Comparison of ENCODE assay signal across 8 cellular contexts in the genomic region with DNA sequence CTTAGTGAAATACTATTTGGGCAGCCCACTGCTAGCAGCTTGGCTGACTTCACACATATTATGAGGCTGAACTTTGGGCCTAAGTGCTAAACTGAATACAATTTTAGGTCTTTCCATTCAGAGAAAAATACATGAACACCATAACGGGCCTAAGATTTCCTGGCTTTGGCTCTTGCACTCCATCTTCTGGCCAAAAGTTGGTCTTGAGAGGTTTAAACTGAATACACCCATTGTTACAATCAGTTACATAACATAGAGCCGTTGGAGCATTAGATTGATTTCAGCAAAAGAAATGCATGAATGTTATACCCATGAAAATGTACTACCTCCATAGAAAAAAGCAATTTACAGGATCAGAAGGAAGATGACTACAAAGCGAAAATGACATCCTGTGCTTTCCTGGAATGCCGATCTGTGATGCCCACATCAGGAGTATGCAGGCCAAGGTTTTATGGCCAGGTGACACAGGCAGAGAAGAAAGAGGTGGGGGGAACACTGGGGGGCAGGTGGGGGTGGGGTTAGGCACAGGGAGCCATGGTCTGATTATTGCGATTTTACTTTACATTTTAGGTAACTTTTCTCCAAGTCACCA. TPM values are rescaled to one million over a fixed set of nuclear protein-coding genes. Genes with fewer than 3 reads are reported as not detected.
DNase-seq lines count a peak whose midpoint lies in the region; ATAC-seq and TF ChIP-seq lines count a peak whose summit lies in the region.

No MANE protein-coding gene starts in this region.

- no peaks in the 10 kb centered on the region for H3K9me3 ChIP-seq in parathyroid adenoma (ENCODE audit: control insufficient read depth, low read length)

- DNase-seq in AG09309 (ENCODE audit: low read depth) (peak; percentile 23), GM12865 (ENCODE audit: low read depth) (peak; percentile 32), NCI-H226 (peak; percentile 19), fibroblast of the conjunctiva (ENCODE audit: low read depth) (peak; percentile 42)
- DNase-seq in activated CD4-positive, alpha-beta memory T cell treated with anti-CD3 and anti-CD28 coated beads, Interleukin-2, amount 10 ng/mL, durations not matched to agents 7 days and 5 days, result peak; percentile 30

- H3K36me3 Mint-ChIP-seq in activated CD4-positive, alpha-beta memory T cell treated with anti-CD3 and anti-CD28 coated beads, Interleukin-2, amount 10 ng/mL, durations not matched to agents 7 days and 5 days (ENCODE audit: low read depth), result no peaks in the 10 kb centered on the region

- H3K36me3 ChIP-seq in parathyroid adenoma (ENCODE audit: control insufficient read depth, insufficient read depth, low read length), result no peaks in the 10 kb centered on the region

- peaks cover 20% of the 10 kb centered on the region for H3K27me3 Mint-ChIP-seq in activated CD4-positive, alpha-beta memory T cell treated with anti-CD3 and anti-CD28 coated beads, Interleukin-2, amount 10 ng/mL, durations not matched to agents 7 days and 5 days

- peak; percentile 78 for TF ChIP-seq CTCF in AG09309 (IDR thresholded peaks at IDR 0.05; ENCODE audit: control insufficient read depth, insufficient read depth, low read depth, low read length, missing control alignments)
- TF ChIP-seq CTCF in GM12865 (IDR thresholded peaks at IDR 0.05; ENCODE audit: insufficient read depth, low read depth, low read length, missing control alignments), result peak; percentile 54
- peak; percentile 54 for TF ChIP-seq CTCF in parathyroid adenoma (IDR thresholded peaks at IDR 0.05)

- ATAC-seq in GM21515 (IDR thresholded peaks at IDR 0.05; ENCODE audit: unreplicated experiment) (no peak), GM19452 (IDR thresholded peaks at IDR 0.05; ENCODE audit: unreplicated experiment) (no peak)

- CTCF ChIA-PET in activated CD4-positive, alpha-beta memory T cell treated with anti-CD3 and anti-CD28 coated beads, Interleukin-2, amount 10 ng/mL, durations not matched to agents 7 days and 5 days (lab: Charles Lee), result interaction anchor here (1.2 to 1.9 kb wide), 3 partner anchors 233 to 488 kb away, joined by 4 to 12 read pairs (median 6); no protein-coding TSS in a partner anchor

- H3K4me3 ChIP-seq in AG09309 (ENCODE audit: control insufficient read depth, low read depth, low read length), result no peak overlapping the region
- H3K4me3 ChIP-seq in GM12865 (ENCODE audit: low read depth, low read length), result no peak overlapping the region
- H3K4me3 ChIP-seq in parathyroid adenoma (ENCODE audit: low read depth, low read length), result no peak overlapping the region

- no peak overlapping the region for H3K4me2 ChIP-seq in parathyroid adenoma (ENCODE audit: low read length)

- no peak overlapping the region for H3K27ac ChIP-seq in parathyroid adenoma

- POLR2A ChIA-PET in activated CD4-positive, alpha-beta memory T cell treated with anti-CD3 and anti-CD28 coated beads, Interleukin-2, amount 10 ng/mL, durations not matched to agents 7 days and 5 days (lab: Charles Lee), result no interaction called here

- H3K27me3 ChIP-seq in parathyroid adenoma (ENCODE audit: control insufficient read depth, insufficient read depth, low read length), result no peaks in the 10 kb centered on the region

- no peak overlapping the region for H3K9ac ChIP-seq in parathyroid adenoma

- no peak overlapping the region for H3K4me3 Mint-ChIP-seq in activated CD4-positive, alpha-beta memory T cell treated with anti-CD3 and anti-CD28 coated beads, Interleukin-2, amount 10 ng/mL, durations not matched to agents 7 days and 5 days

- H3K27ac Mint-ChIP-seq in activated CD4-positive, alpha-beta memory T cell treated with anti-CD3 and anti-CD28 coated beads, Interleukin-2, amount 10 ng/mL, durations not matched to agents 7 days and 5 days, result no peak overlapping the region

- H3K9me3 Mint-ChIP-seq in activated CD4-positive, alpha-beta memory T cell treated with anti-CD3 and anti-CD28 coated beads, Interleukin-2, amount 10 ng/mL, durations not matched to agents 7 days and 5 days, result no peaks in the 10 kb centered on the region

- no peaks in the 10 kb centered on the region for H3K4me1 ChIP-seq in parathyroid adenoma

- no peak overlapping the region for H2AFZ ChIP-seq in parathyroid adenoma

- peaks cover 10% of the 10 kb centered on the region for H3K4me1 Mint-ChIP-seq in activated CD4-positive, alpha-beta memory T cell treated with anti-CD3 and anti-CD28 coated beads, Interleukin-2, amount 10 ng/mL, durations not matched to agents 7 days and 5 days

- no peaks in the 10 kb centered on the region for H3K79me2 ChIP-seq in parathyroid adenoma

RNA-seq across cellular contexts. Expression of a gene that starts 11.1 kb away (rescaled TPM):
- total RNA-seq in activated CD4-positive, alpha-beta memory T cell treated with anti-CD3 and anti-CD28 coated beads, Interleukin-2, amount 10 ng/mL, durations not matched to agents 7 days and 5 days, result under 1 TPM; 0.38 to 0.43 TPM
